20 cellular contexts compared by ENCODE assay signal in the genomic region with DNA sequence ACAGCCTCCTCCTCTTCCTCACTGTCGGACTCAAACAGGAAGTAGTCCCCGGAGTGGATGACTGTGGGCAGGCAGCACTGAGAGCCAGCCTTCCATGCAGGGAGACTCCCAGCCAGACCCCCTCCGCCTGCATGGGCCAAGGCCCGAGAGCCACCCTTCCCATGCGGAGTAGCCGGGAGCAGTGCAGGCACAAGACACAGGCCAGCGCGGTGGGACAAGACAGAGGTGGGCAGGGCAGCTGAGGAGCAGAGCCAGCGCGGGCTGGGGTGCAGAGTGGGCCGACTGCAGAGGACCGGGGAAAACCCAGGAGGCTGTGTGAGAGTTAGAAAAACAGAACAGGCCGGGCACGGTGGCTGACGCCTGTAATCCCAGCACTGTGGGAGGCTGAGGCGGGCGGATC. TPM values are rescaled to one million over a fixed set of nuclear protein-coding genes. Genes with fewer than 3 reads are reported as not detected.
DNase-seq lines count a peak whose midpoint lies in the region; ATAC-seq and TF ChIP-seq lines count a peak whose summit lies in the region.
"Had no signal": no experiment of that assay in that cellular context is flagged by ENCODE, and none has a peak within 500 bp of the region (broad histone marks: within the 10 kb centered on the region; RNA-seq: fewer than 3 reads in every experiment).

No MANE protein-coding gene starts in this region.

- H3K9me1 ChIP-seq in IMR-90 (ENCODE audit: insufficient read depth, low read length): no peaks in the 10 kb centered on the region

- H2BK12ac ChIP-seq in H9 (ENCODE audit: insufficient read length, low read depth, low read length) (no peak overlapping the region), neuronal stem cell (ENCODE audit: low read length) (no peak overlapping the region)

- H3K9ac ChIP-seq in H9 (ENCODE audit: extremely low read depth, insufficient read length, low read length): no peak overlapping the region
- no peak overlapping the region for H3K9ac ChIP-seq in IMR-90 (ENCODE audit: low read depth, low read length)
- no peak overlapping the region for H3K9ac ChIP-seq in neuronal stem cell (ENCODE audit: low read depth, low read length, poor library complexity)
- H3K9ac ChIP-seq: GM23248, KMS-11 had no signal

- peaks cover 88% of the 10 kb centered on the region for H3K36me3 ChIP-seq in IMR-90 (ENCODE audit: control insufficient read depth, insufficient read depth, low read length)
- H3K36me3 ChIP-seq in neuronal stem cell (replicated peaks in 1 of 2; ENCODE audit: control insufficient read depth in 2 of 2, insufficient read depth in 2 of 2, low read length in 2 of 2): peaks cover 4 to 7% of the 10 kb centered on the region in 2 donors

- peak overlapping the region in 2 of 3 experiments; percentile 14 to 18; a peak in 1 of 7 replicates for H3K27ac Mint-ChIP-seq in H9
- H3K27ac Mint-ChIP-seq: CD4-positive, alpha-beta T cell; HFFc6 had no signal

- DNase-seq in H9 (no peak), IMR-90 (no peak), neuronal stem cell (ENCODE audit: low spot score) (no peak), NCI-H1417 (lab: John Stamatoyannopoulos, UW) (no peak)
- DNase-seq in activated naive CD4-positive, alpha-beta T cell treated with Interleukin-2 at 50 U/mL for 16 hours: no peak
- DNase-seq: ACHN; AML-193; Caco-2; CD4-positive, alpha-beta T cell; DMS153; DMS79; GDM1; GM23248; HCEC 1CT; HFFc6 had no signal

- H3K18ac ChIP-seq in H9 (ENCODE audit: insufficient read length, low read depth, low read length) (no peak overlapping the region), IMR-90 (ENCODE audit: low read depth, low read length) (no peak overlapping the region), neuronal stem cell (ENCODE audit: low read length) (no peak overlapping the region)

- H4K8ac ChIP-seq in H9 (replicated peaks; ENCODE audit: insufficient read length, low read depth, low read length) (no peak overlapping the region), IMR-90 (ENCODE audit: low read depth in 2 of 2, low read length in 2 of 2) (no peak overlapping the region), neuronal stem cell (ENCODE audit: low read depth, low read length) (no peak overlapping the region)

- H3K36me3 Mint-ChIP-seq in H9 (ENCODE audit: insufficient read depth in 1 of 3, low read depth in 3 of 3): peaks cover 10 to 29% (median 23%) of the 10 kb centered on the region in 3 experiments; a peak in 6 of 7 replicates

- H2AFZ ChIP-seq in H9 (ENCODE audit: low read length) (no peak overlapping the region), IMR-90 (replicated peaks; ENCODE audit: low read length, poor library complexity) (peak overlapping the region; percentile 43), neuronal stem cell (ENCODE audit: low read length) (no peak overlapping the region)
- H2AFZ ChIP-seq: GM23248 had no signal

- CTCF ChIA-PET in IMR-90 (lab: Yijun Ruan, JAX): interaction anchor here (0.7 kb wide), 1 partner anchor 9 kb away, joined by 6 read pairs; no protein-coding TSS in a partner anchor

- H3K79me1 ChIP-seq in H9 (ENCODE audit: insufficient read depth, low read depth, low read length, poor library complexity, severe bottlenecking) (no peaks in the 10 kb centered on the region), IMR-90 (ENCODE audit: low read depth in 1 of 2, low read length in 2 of 2) (peaks cover 0 to 12% of the 10 kb centered on the region in 2 experiments; a peak in 3 of 4 replicates), neuronal stem cell (ENCODE audit: low read depth, low read length) (peaks cover 12% of the 10 kb centered on the region)

- H3K4me1 ChIP-seq in H9 (ENCODE audit: insufficient read depth, low read length) (no peaks in the 10 kb centered on the region), IMR-90 (ENCODE audit: control insufficient read depth, insufficient read depth, low read length) (no peaks in the 10 kb centered on the region), neuronal stem cell (ENCODE audit: control insufficient read depth in 2 of 2, insufficient read depth in 1 of 2, low read depth in 1 of 2, low read length in 2 of 2) (no peaks in the 10 kb centered on the region)
- H3K4me1 ChIP-seq: Caco-2 had no signal

- H3K4me2 ChIP-seq in H9 (ENCODE audit: insufficient read depth, insufficient read length, low read length) (no peak overlapping the region), IMR-90 (ENCODE audit: low read depth, low read length) (no peak overlapping the region), neuronal stem cell (ENCODE audit: insufficient read depth, low read length, poor library complexity, severe bottlenecking) (no peak overlapping the region)
- H3K4me2 ChIP-seq: KMS-11 had no signal

- H3T11ph ChIP-seq in H9 (ENCODE audit: low read length): no peak overlapping the region

- no peak overlapping the region for H3K4me3 Mint-ChIP-seq in H9
- H3K4me3 Mint-ChIP-seq: CD4-positive, alpha-beta T cell; HFFc6 had no signal

- no peak overlapping the region for H3K14ac ChIP-seq in H9 (ENCODE audit: insufficient read depth, low read length)
- no peak overlapping the region for H3K14ac ChIP-seq in IMR-90 (replicated peaks; ENCODE audit: low read depth, low read length)
- peak overlapping the region; percentile 6 for H3K14ac ChIP-seq in neuronal stem cell (ENCODE audit: low read length)

- H3K9me3 ChIP-seq in H9 (ENCODE audit: control insufficient read depth, low read depth, low read length): no peaks in the 10 kb centered on the region
- H3K9me3 ChIP-seq in IMR-90 (ENCODE audit: control insufficient read depth, insufficient read depth, low read length): no peaks in the 10 kb centered on the region
- no peaks in the 10 kb centered on the region for H3K9me3 ChIP-seq in neuronal stem cell (replicated peaks in 1 of 2; ENCODE audit: control insufficient read depth in 2 of 2, insufficient read depth in 1 of 2, low read depth in 1 of 2, low read length in 2 of 2)
- H3K9me3 ChIP-seq: Caco-2 had no signal

- no peak overlapping the region for H4K5ac ChIP-seq in H9 (ENCODE audit: insufficient read length, low read depth, low read length)
- no peak overlapping the region for H4K5ac ChIP-seq in IMR-90 (ENCODE audit: low read depth, low read length)

- TF ChIP-seq POLR2A in IMR-90 (IDR thresholded peaks at IDR 0.05; ENCODE audit: low read depth, low read length): no peak

- in situ Hi-C loops in IMR-90 (cut with MboI; ENCODE audit: low sequenced_read_pairs): no loop called here

- H3K79me2 ChIP-seq in H9 (ENCODE audit: insufficient read depth, low read length): no peaks in the 10 kb centered on the region

- H2BK20ac ChIP-seq in H9 (ENCODE audit: low read depth, low read length, poor library complexity, severe bottlenecking) (no peak overlapping the region), IMR-90 (ENCODE audit: low read depth, low read length) (no peak overlapping the region)

- POLR2A ChIA-PET in IMR-90 (lab: Charles Lee; ENCODE audit: unreplicated experiment): no interaction called here

- H3K4ac ChIP-seq in H9 (ENCODE audit: low read depth, low read length): no peak overlapping the region
- no peak overlapping the region for H3K4ac ChIP-seq in IMR-90 (ENCODE audit: low read depth, low read length)
- H3K4ac ChIP-seq in neuronal stem cell (ENCODE audit: low read length): no peak overlapping the region

- H3K27me3 ChIP-seq in H9 (ENCODE audit: insufficient read depth, low read length) (no peaks in the 10 kb centered on the region), IMR-90 (ENCODE audit: control insufficient read depth, insufficient read depth, low read length) (no peaks in the 10 kb centered on the region), neuronal stem cell (ENCODE audit: control insufficient read depth in 3 of 3, insufficient read depth in 3 of 3, low read depth in 1 of 3, low read length in 3 of 3) (no peaks in the 10 kb centered on the region)

- no peak overlapping the region for H3K27ac ChIP-seq in H9 (ENCODE audit: insufficient read length, low read depth, low read length)
- H3K27ac ChIP-seq in IMR-90 (ENCODE audit: insufficient read depth, low read length): no peak overlapping the region
- H3K27ac ChIP-seq in neuronal stem cell (replicated peaks; ENCODE audit: low read length): no peak overlapping the region
- H3K27ac ChIP-seq: C4-2B, GM23248, HL-60, KMS-11 had no signal

- H3K9me3 Mint-ChIP-seq in H9: no peaks in the 10 kb centered on the region
- H3K9me3 Mint-ChIP-seq: CD4-positive, alpha-beta T cell; HFFc6 had no signal

- ATAC-seq in IMR-90 (ENCODE audit: low read depth): no peak

- no peak overlapping the region for H3K56ac ChIP-seq in H9 (ENCODE audit: insufficient read length, low read depth, low read length)
- no peak overlapping the region for H3K56ac ChIP-seq in IMR-90 (ENCODE audit: extremely low read depth, insufficient read depth, low read length)

- H3K23ac ChIP-seq in H9 (ENCODE audit: insufficient read length, low read depth, low read length) (no peak overlapping the region), IMR-90 (ENCODE audit: low read depth, low read length) (no peak overlapping the region), neuronal stem cell (ENCODE audit: low read depth, low read length, poor library complexity) (peak overlapping the region; percentile 91)

- intact Hi-C loops in IMR-90 (cut with micrococcal nuclease): no loop called here

- H2BK120ac ChIP-seq in H9 (ENCODE audit: low read depth, low read length, poor library complexity, severe bottlenecking) (no peak overlapping the region), IMR-90 (ENCODE audit: low read depth, low read length) (no peak overlapping the region), neuronal stem cell (ENCODE audit: low read depth, low read length) (no peak overlapping the region)

- WGBS in H9 (ENCODE audit: extremely low coverage, insufficient read length, low lambda C conversion rate): no CpG with 5 or more reads among the region's 17 CpGs
- WGBS in IMR-90 (ENCODE audit: extremely low coverage in 2 of 2, insufficient read length in 1 of 2), 2 experiments: 94% methylated on average over 10 of the region's 17 CpGs; no CpG with 5 or more reads in 1 of the 2 experiments
- WGBS in neuronal stem cell (ENCODE audit: extremely low coverage in 2 of 2, insufficient read length in 2 of 2, insufficient replicate concordance in 1 of 2), 2 donors: no CpG with 5 or more reads among the region's 17 CpGs

- H2BK15ac ChIP-seq in H9 (ENCODE audit: low read depth, low read length): no peak overlapping the region
- no peak overlapping the region for H2BK15ac ChIP-seq in IMR-90 (ENCODE audit: low read depth, low read length)
- H2BK15ac ChIP-seq in neuronal stem cell (ENCODE audit: low read length): no peak overlapping the region

- no peaks in the 10 kb centered on the region for H3K23me2 ChIP-seq in H9 (ENCODE audit: insufficient read length, low read depth, low read length, poor library complexity, severe bottlenecking)

- no TSS peak for BruUV-seq in IMR-90 (replicated peaks; lab: Mats Ljungman, UMichigan)

- TF ChIP-seq RAD21 in IMR-90 (IDR thresholded peaks at IDR 0.05; ENCODE audit: low read length): no peak

- no peaks in the 10 kb centered on the region; the same call in 1 of the 2 replicates for H3K27me3 Mint-ChIP-seq in H9 (ENCODE audit: low read depth)
- H3K27me3 Mint-ChIP-seq: CD4-positive, alpha-beta T cell had no signal

- no peak overlapping the region for H3K4me3 ChIP-seq in IMR-90 (ENCODE audit: insufficient read depth, low read depth, low read length)
- no peak overlapping the region for H3K4me3 ChIP-seq in neuronal stem cell (ENCODE audit: low read length in 2 of 2)
- H3K4me3 ChIP-seq: GM23248 had no signal

- dilution Hi-C loops in IMR-90 (cut with HindIII; ENCODE audit: low sequenced_read_pairs, unreplicated experiment): no loop called here

- H4K91ac ChIP-seq in H9 (ENCODE audit: insufficient read length, low read depth, low read length) (no peak overlapping the region), IMR-90 (ENCODE audit: insufficient read depth, low read depth, low read length) (no peak overlapping the region), neuronal stem cell (ENCODE audit: low read depth, low read length, poor library complexity) (no peak overlapping the region)

- no peak overlapping the region for H2AK9ac ChIP-seq in IMR-90 (replicated peaks; ENCODE audit: low read depth, low read length, poor library complexity)

- no peaks in the 10 kb centered on the region for H4K20me1 ChIP-seq in H9 (ENCODE audit: control insufficient read depth, insufficient read depth, insufficient read length)
- peaks cover 7% of the 10 kb centered on the region for H4K20me1 ChIP-seq in IMR-90 (ENCODE audit: insufficient read depth, low read length)

- H2BK5ac ChIP-seq in H9 (ENCODE audit: insufficient read length, low read length): no peak overlapping the region
- no peak overlapping the region for H2BK5ac ChIP-seq in IMR-90 (ENCODE audit: low read depth, low read length, poor library complexity, severe bottlenecking)
- peak overlapping the region; percentile 93 for H2BK5ac ChIP-seq in neuronal stem cell (ENCODE audit: low read length)

- H2AK5ac ChIP-seq in H9 (ENCODE audit: insufficient read length, low read length): no peak overlapping the region
- no peak overlapping the region for H2AK5ac ChIP-seq in IMR-90 (ENCODE audit: low read depth, low read length)
- H2AK5ac ChIP-seq in neuronal stem cell (ENCODE audit: low read depth, low read length): no peak overlapping the region

- no peak for TF ChIP-seq CTCF in H9 (conservative IDR thresholded peaks at IDR 0.05)
- no peak for TF ChIP-seq CTCF in IMR-90 (conservative IDR thresholded peaks at IDR 0.05; ENCODE audit: low read depth, low read length)

- H3K4me1 Mint-ChIP-seq in H9: no peaks in the 10 kb centered on the region

RNA-seq across cellular contexts. Expression of gene CTU2, which starts 17.6 kb away (rescaled TPM):
- 31.5 and 32.8 TPM in 2 replicates for total RNA-seq in H9 (2021)
- total RNA-seq in IMR-90 (2012; rRNA removed): 12.8 and 12.9 TPM in 2 replicates
- 18.4 and 23.4 TPM in 2 replicates for polyA plus RNA-seq in IMR-90 (2012; rRNA removed)
- polyA plus RNA-seq in IMR-90 (2012; cell fraction: cytosol; rRNA removed): 16.4 and 19.7 TPM in 2 replicates
- 25.5 and 154 TPM in 2 replicates for polyA plus RNA-seq in IMR-90 (2012; cell fraction: nucleus; rRNA removed; ENCODE audit: low replicate concordance)
- polyA plus RNA-seq in neuronal stem cell (2013, experiment 1 of 2): 25.8 TPM
- 28.0 TPM for polyA plus RNA-seq in neuronal stem cell (2013, experiment 2 of 2)

RNA-seq across cellular contexts. Expression of gene RNF166, which starts 17.7 kb away (rescaled TPM):
- total RNA-seq in H9 (2021): 22.3 and 26.5 TPM in 2 replicates
- total RNA-seq in IMR-90 (2012; rRNA removed): 6.9 and 8.1 TPM in 2 replicates
- polyA plus RNA-seq in IMR-90 (2012; rRNA removed): 17.4 and 24.1 TPM in 2 replicates
- 13.4 and 20.8 TPM in 2 replicates for polyA plus RNA-seq in IMR-90 (2012; cell fraction: cytosol; rRNA removed)
- polyA plus RNA-seq in IMR-90 (2012; cell fraction: nucleus; rRNA removed; ENCODE audit: low replicate concordance): 31.6 and 83.7 TPM in 2 replicates
- polyA plus RNA-seq in neuronal stem cell (2013, experiment 1 of 2): 20.4 TPM
- polyA plus RNA-seq in neuronal stem cell (2013, experiment 2 of 2): 19.1 TPM

RNA-seq across cellular contexts. Expression of gene SNAI3, which starts 37.6 kb away (rescaled TPM):
- 3.2 and 3.7 TPM in 2 replicates for total RNA-seq in H9 (2021)
- not detected in 2 replicates for total RNA-seq in IMR-90 (2012; rRNA removed)
- polyA plus RNA-seq in IMR-90 (2012; rRNA removed): 0.21 and 0.34 TPM in 2 replicates
- 0.19 and 0.21 TPM in 2 replicates for polyA plus RNA-seq in IMR-90 (2012; cell fraction: cytosol; rRNA removed)
- polyA plus RNA-seq in IMR-90 (2012; cell fraction: nucleus; rRNA removed; ENCODE audit: low replicate concordance): 0.11 and 0.23 TPM in 2 replicates
- 0.50 TPM for polyA plus RNA-seq in neuronal stem cell (2013, experiment 1 of 2)
- polyA plus RNA-seq in neuronal stem cell (2013, experiment 2 of 2): 0.32 TPM
- total RNA-seq: Daoy, GM23248, HFFc6 had no signal
- polyA plus RNA-seq: BJ had no signal
